Comparison of ENCODE assay signal across 8 cellular contexts in the genomic region with DNA sequence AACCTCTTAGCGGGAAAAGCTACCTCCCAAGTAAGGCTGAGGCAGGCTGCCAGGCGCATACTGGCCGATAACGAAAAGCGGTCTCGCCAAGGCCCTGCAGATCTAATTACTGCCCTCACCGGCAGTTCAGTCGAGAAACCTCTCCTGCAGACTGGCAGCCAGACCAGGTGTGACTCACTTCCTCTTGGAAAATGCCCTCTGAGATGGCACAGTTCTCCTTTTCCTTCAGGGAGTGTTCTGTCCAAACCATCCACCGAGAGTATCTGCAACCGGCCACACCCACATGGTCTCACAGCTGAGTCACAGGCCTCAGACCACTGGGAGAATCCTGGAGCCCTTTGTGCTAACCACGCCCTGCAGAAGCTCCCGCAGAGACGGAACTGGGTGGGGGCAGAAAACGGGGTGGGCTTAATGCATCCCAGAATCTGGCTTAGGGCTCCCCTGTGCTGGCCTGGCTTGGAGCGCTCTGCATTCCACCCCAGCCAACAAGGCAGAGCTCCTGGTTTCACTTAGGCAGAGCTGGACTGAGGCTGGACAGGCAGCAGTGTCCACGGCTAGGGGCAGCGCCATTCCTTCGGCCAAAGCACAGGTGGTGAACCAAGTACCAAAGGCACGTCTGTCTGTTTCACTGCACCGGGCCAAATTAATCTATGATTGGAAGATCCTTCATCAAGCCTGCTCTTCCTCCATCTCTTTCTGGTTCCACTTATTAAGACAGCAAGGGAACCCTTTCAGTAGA. TPM values are rescaled to one million over a fixed set of nuclear protein-coding genes. Genes with fewer than 3 reads are reported as not detected.
DNase-seq lines count a peak whose midpoint lies in the region; ATAC-seq and TF ChIP-seq lines count a peak whose summit lies in the region.

No MANE protein-coding gene starts in this region.

- H3K27ac Mint-ChIP-seq in natural killer cell treated with Interleukin-12 subunit alpha and Interleukin-12 subunit beta and Interleukin-15 and Interleukin-18, amount 100 ng/mL, for 72 hours = peak overlapping the region; percentile 75 to 93

- TF ChIP-seq CTCF in fibroblast of pulmonary artery (IDR thresholded peaks at IDR 0.05; ENCODE audit: low read length, missing control alignments) = no peak

- DNase-seq in DMS79 treated with DMSO at 0.1 percent for 48 hours (lab: John Stamatoyannopoulos, UW) (peak; percentile 66), NCI-H1105 (lab: John Stamatoyannopoulos, UW) (peak; percentile 18), fibroblast of pulmonary artery (ENCODE audit: low read depth) (peak; percentile 82), cerebellum (ENCODE audit: low spot score) (no peak)
- no peak for DNase-seq in activated T-cell treated with anti-CD3 and anti-CD28 coated beads, Interleukin-2, amount 50 U/mL, for 4 hours
- DNase-seq in natural killer cell treated with Interleukin-12 subunit alpha and Interleukin-12 subunit beta and Interleukin-15 and Interleukin-18, amount 100 ng/mL, for 72 hours (ENCODE audit: low spot score) = peak; percentile 62

- H3K36me3 Mint-ChIP-seq in activated T-cell treated with anti-CD3 and anti-CD28 coated beads, Interleukin-2, amount 50 U/mL, for 4 hours (ENCODE audit: insufficient read depth) = peaks cover 5% of the 10 kb centered on the region
- H3K36me3 Mint-ChIP-seq in natural killer cell treated with Interleukin-12 subunit alpha and Interleukin-12 subunit beta and Interleukin-15 and Interleukin-18, amount 100 ng/mL, for 72 hours = peaks cover 5% of the 10 kb centered on the region

- peak overlapping the region; percentile 90 for H3K4me3 ChIP-seq in fibroblast of pulmonary artery (replicated peaks; ENCODE audit: low read depth, low read length)

- H3K4me1 Mint-ChIP-seq in activated T-cell treated with anti-CD3 and anti-CD28 coated beads, Interleukin-2, amount 50 U/mL, for 4 hours (ENCODE audit: low read depth) = peaks cover 63% of the 10 kb centered on the region
- H3K4me1 Mint-ChIP-seq in natural killer cell treated with Interleukin-12 subunit alpha and Interleukin-12 subunit beta and Interleukin-15 and Interleukin-18, amount 100 ng/mL, for 72 hours (ENCODE audit: low read depth in 2 of 2) = peaks cover 52 to 62% of the 10 kb centered on the region in 2 donors

- H3K9me3 Mint-ChIP-seq in activated T-cell treated with anti-CD3 and anti-CD28 coated beads, Interleukin-2, amount 50 U/mL, for 4 hours = no peaks in the 10 kb centered on the region
- no peaks in the 10 kb centered on the region for H3K9me3 Mint-ChIP-seq in natural killer cell treated with Interleukin-12 subunit alpha and Interleukin-12 subunit beta and Interleukin-15 and Interleukin-18, amount 100 ng/mL, for 72 hours

- peak in 1 of 2 donors; percentile 4 for ATAC-seq in activated T-cell treated with anti-CD3 and anti-CD28 coated beads, Interleukin-2, amount 50 U/mL, for 4 hours
- ATAC-seq in natural killer cell treated with Interleukin-12 subunit alpha and Interleukin-12 subunit beta and Interleukin-15 and Interleukin-18, amount 100 ng/mL, for 72 hours = peak in 1 of 2 donors; percentile 20
- ATAC-seq in GM21529 (IDR thresholded peaks at IDR 0.05; ENCODE audit: unreplicated experiment) (no peak), HG02623 (IDR thresholded peaks at IDR 0.05; ENCODE audit: unreplicated experiment) (no peak)

- H3K4me3 Mint-ChIP-seq in activated T-cell treated with anti-CD3 and anti-CD28 coated beads, Interleukin-2, amount 50 U/mL, for 4 hours = peak overlapping the region; percentile 87
- peak overlapping the region; percentile 90 for H3K4me3 Mint-ChIP-seq in natural killer cell treated with Interleukin-12 subunit alpha and Interleukin-12 subunit beta and Interleukin-15 and Interleukin-18, amount 100 ng/mL, for 72 hours

- H3K27me3 Mint-ChIP-seq in activated T-cell treated with anti-CD3 and anti-CD28 coated beads, Interleukin-2, amount 50 U/mL, for 4 hours (ENCODE audit: low read depth) = no peaks in the 10 kb centered on the region
- no peaks in the 10 kb centered on the region for H3K27me3 Mint-ChIP-seq in natural killer cell treated with Interleukin-12 subunit alpha and Interleukin-12 subunit beta and Interleukin-15 and Interleukin-18, amount 100 ng/mL, for 72 hours

RNA-seq across cellular contexts. Expression of gene S100A10, which starts 1.1 kb away (rescaled TPM):
- 100 to 1,000 TPM in 2 of 3 donors, 10 to 100 TPM in 1; 92.6 to 113 (median 106) TPM for total RNA-seq in activated T-cell treated with anti-CD3 and anti-CD28 coated beads, Interleukin-2, amount 50 U/mL, for 4 hours
- 100 to 1,000 TPM; 152 to 263 TPM for total RNA-seq in natural killer cell treated with Interleukin-12 subunit alpha and Interleukin-12 subunit beta and Interleukin-15 and Interleukin-18, amount 100 ng/mL, for 72 hours
- 1.8 TPM for total RNA-seq in cerebellum

RNA-seq across cellular contexts. Expression of gene S100A11, which starts 44.3 kb away (rescaled TPM):
- total RNA-seq in activated T-cell treated with anti-CD3 and anti-CD28 coated beads, Interleukin-2, amount 50 U/mL, for 4 hours = 100 to 1,000 TPM in 2 of 3 donors, 10 to 100 TPM in 1; 89.0 to 139 (median 121) TPM
- 100 to 1,000 TPM; 113 to 239 TPM for total RNA-seq in natural killer cell treated with Interleukin-12 subunit alpha and Interleukin-12 subunit beta and Interleukin-15 and Interleukin-18, amount 100 ng/mL, for 72 hours
- total RNA-seq in cerebellum = 10.3 TPM

Comparison
In these comparisons a context has a peak if more than half of its experiments do, and no peak if none do; other contexts are left out.
1. DNase-seq: peak in DMS79 treated with DMSO at 0.1 percent for 48 hours (single experiment), NCI-H1105 (single experiment), fibroblast of pulmonary artery (single experiment) and natural killer cell treated with Interleukin-12 subunit alpha and Interleukin-12 subunit beta and Interleukin-15 and Interleukin-18, amount 100 ng/mL, for 72 hours (single experiment); none in activated T-cell treated with anti-CD3 and anti-CD28 coated beads, Interleukin-2, amount 50 U/mL, for 4 hours (single experiment) and cerebellum (single experiment).
2. RNA of gene S100A10, which starts 1.1 kb away (total RNA-seq): 152 to 263 TPM in natural killer cell treated with Interleukin-12 subunit alpha and Interleukin-12 subunit beta and Interleukin-15 and Interleukin-18, amount 100 ng/mL, for 72 hours and 92.6 to 113 TPM in activated T-cell treated with anti-CD3 and anti-CD28 coated beads, Interleukin-2, amount 50 U/mL, for 4 hours; 1.8 TPM in cerebellum (single experiment); every median in the first group is over 10 times any median in the second.